13 cellular contexts compared by ENCODE assay signal in the genomic region with DNA sequence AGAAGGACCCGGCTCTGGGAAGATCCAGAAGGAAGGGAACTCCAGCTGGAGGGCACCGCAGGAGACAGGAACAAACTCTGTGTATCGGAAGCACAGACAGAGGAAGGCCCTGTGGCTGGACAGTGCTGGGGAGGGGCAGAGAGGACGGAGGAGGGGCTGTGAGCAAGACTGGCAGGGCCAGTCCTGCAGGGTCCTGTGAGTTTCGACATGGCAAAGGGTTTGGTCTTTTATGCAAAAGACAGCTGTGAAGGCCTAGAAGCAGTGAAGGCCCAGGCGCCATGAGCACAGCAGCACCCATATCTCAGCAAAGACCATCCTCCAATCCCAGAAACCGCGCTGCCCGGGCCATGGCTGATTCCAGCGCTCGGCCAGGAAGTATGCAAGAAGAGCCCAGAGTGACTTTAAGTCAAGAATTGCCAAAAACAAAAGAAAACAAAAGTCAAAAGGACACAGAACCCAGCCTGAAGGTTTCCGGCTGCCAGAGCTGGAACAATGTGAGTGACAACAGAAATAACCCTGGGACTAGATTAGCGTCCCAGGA.
A peak's percentile ranks its signal among the peaks of the same experiment; 100 is the strongest.
DNase-seq lines count a peak whose midpoint lies in the region; ATAC-seq, FAIRE-seq and TF ChIP-seq lines count a peak whose summit lies in the region.
"Had no signal": no experiment of that assay in that cellular context is flagged by ENCODE, and none has a peak within 500 bp of the region (broad histone marks: within the 10 kb centered on the region; RNA-seq: fewer than 3 reads in every experiment).

No MANE protein-coding gene starts in this region.

- no TSS peak for BruUV-seq in mammary epithelial cell (replicated peaks; lab: Mats Ljungman, UMichigan)

- TF ChIP-seq POLR2A in breast epithelium (IDR thresholded peaks at IDR 0.05), result no peak
- no peak for TF ChIP-seq POLR2A in uterus (IDR thresholded peaks at IDR 0.05)
- TF ChIP-seq POLR2A in GM12892 (IDR thresholded peaks at IDR 0.05; ENCODE audit: low read depth, low read length), result no peak

- no peak overlapping the region for H3K4me3 ChIP-seq in breast epithelium
- H3K4me3 ChIP-seq in mammary epithelial cell (replicated peaks in 1 of 3; ENCODE audit: insufficient read depth in 1 of 3, low read depth in 2 of 3, low read length in 3 of 3), result no peak overlapping the region
- H3K4me3 ChIP-seq in dorsolateral prefrontal cortex, result peak overlapping the region in 1 of 59 donors; percentile 7
- no peak overlapping the region for H3K4me3 ChIP-seq in lung
- no peak overlapping the region for H3K4me3 ChIP-seq in uterus
- H3K4me3 ChIP-seq: A549 had no signal

- ATAC-seq in lung (ENCODE audit: insufficient read depth, low FRiP score), result no peak
- ATAC-seq: activated CD8-positive, alpha-beta T cell treated with anti-CD3 and anti-CD28 coated beads, Interleukin-2, amount 10 ng/mL, durations not matched to agents 7 days and 5 days had no signal

- in situ Hi-C loops in mammary epithelial cell (cut with MboI; ENCODE audit: low sequenced_read_pairs in 2 of 2), result no loop called here

- no peak overlapping the region for H2AFZ ChIP-seq in mammary epithelial cell (ENCODE audit: low read depth, low read length)

- DNase-seq in breast epithelium (ENCODE audit: low spot score in 2 of 2) (no peak), mammary epithelial cell (no peak), dorsolateral prefrontal cortex (no peak), lung (ENCODE audit: low spot score) (no peak), uterus (no peak), GM12892 (ENCODE audit: insufficient read length) (no peak), SW 1271 (lab: John Stamatoyannopoulos, UW) (no peak), urothelium cell line (ENCODE audit: low spot score) (no peak)
- DNase-seq: activated CD8-positive, alpha-beta T cell treated with anti-CD3 and anti-CD28 coated beads, Interleukin-2, amount 10 ng/mL, durations not matched to agents 7 days and 5 days; NCI-H2081 treated with DMSO at 0.1 percent for 48 hours; SIG-M5; stimulated activated CD4-positive, alpha-beta T cell treated with anti-CD3 and anti-CD28 coated beads, Interleukin-1b, Interleukin-23, amount 100 ng/mL, for 48 hours had no signal

- no peaks in the 10 kb centered on the region for H4K20me1 ChIP-seq in mammary epithelial cell (ENCODE audit: insufficient read depth, low read length)

- dilution Hi-C loops in mammary epithelial cell (cut with HindIII; ENCODE audit: low sequenced_read_pairs), result loop anchor here (5.0 kb wide), 3 partner anchors 44 to 291 kb away; no protein-coding TSS in a partner anchor

- CTCF ChIA-PET in mammary epithelial cell (lab: Charles Lee; ENCODE audit: low non-redundant PET), result no interaction called here

- H3K36me3 ChIP-seq in breast epithelium, result no peaks in the 10 kb centered on the region
- H3K36me3 ChIP-seq in mammary epithelial cell (ENCODE audit: insufficient read depth, low read length), result peaks cover 16% of the 10 kb centered on the region
- peaks cover 0 to 46% of the 10 kb centered on the region in 2 donors for H3K36me3 ChIP-seq in lung (ENCODE audit: control insufficient read depth in 2 of 2, insufficient read depth in 2 of 2, low read length in 2 of 2)
- no peaks in the 10 kb centered on the region for H3K36me3 ChIP-seq in uterus

- peaks cover 4% of the 10 kb centered on the region for H3K79me2 ChIP-seq in mammary epithelial cell (ENCODE audit: insufficient read depth, low read length)

- no peaks in the 10 kb centered on the region for H3K27me3 ChIP-seq in breast epithelium
- no peaks in the 10 kb centered on the region for H3K27me3 ChIP-seq in mammary epithelial cell (ENCODE audit: insufficient read depth, low read length)
- H3K27me3 ChIP-seq in dorsolateral prefrontal cortex, result no peaks in the 10 kb centered on the region
- no peaks in the 10 kb centered on the region for H3K27me3 ChIP-seq in lung (ENCODE audit: control insufficient read depth, insufficient read depth)
- no peaks in the 10 kb centered on the region for H3K27me3 ChIP-seq in uterus

- H3K4me1 ChIP-seq in breast epithelium (no peaks in the 10 kb centered on the region), mammary epithelial cell (ENCODE audit: insufficient read depth, low read length) (peaks cover 6% of the 10 kb centered on the region), lung (ENCODE audit: control insufficient read depth in 2 of 2, insufficient read depth in 2 of 2, low read length in 2 of 2) (peaks cover 14% of the 10 kb centered on the region in 2 donors), uterus (peaks cover 0 to 5% of the 10 kb centered on the region in 2 donors)
- H3K4me1 ChIP-seq: A549 had no signal

- H3K4me2 ChIP-seq in mammary epithelial cell (ENCODE audit: insufficient read depth, low read depth, low read length), result no peak overlapping the region
- H3K4me2 ChIP-seq: A549 had no signal

- intact Hi-C loops in breast epithelium (cut with DNase I; ENCODE audit: low total_unique reads) (no loop called here), mammary epithelial cell (cut with micrococcal nuclease) (no loop called here), dorsolateral prefrontal cortex (cut with DNase I) (no loop called here), uterus (cut with DNase I; ENCODE audit: low total_unique reads) (no loop called here)

- WGBS in mammary epithelial cell (ENCODE audit: low coverage, missing lambda C conversion rate), result 96% methylated on average over 12 of the region's 13 CpGs
- 73 to 86% methylated on average over 13 of the region's 13 CpGs for WGBS in lung, 2 donors

- TF ChIP-seq CTCF in breast epithelium (IDR thresholded peaks at IDR 0.05) (no peak), mammary epithelial cell (conservative IDR thresholded peaks at IDR 0.05 in 1 of 2, IDR thresholded peaks at IDR 0.05 in 1 of 2; ENCODE audit: extremely low read depth in 1 of 2, insufficient read depth in 1 of 2, low read depth in 1 of 2, low read length in 2 of 2) (no peak), dorsolateral prefrontal cortex (IDR thresholded peaks at IDR 0.05 in 54 of 56, conservative IDR thresholded peaks at IDR 0.05 in 2 of 56; ENCODE audit: low read depth in 1 of 56, partially characterized antibody in 56 of 56) (no peak), lung (IDR thresholded peaks at IDR 0.05; ENCODE audit: control extremely low read depth, extremely low read depth) (no peak), uterus (IDR thresholded peaks at IDR 0.05) (no peak)

- peak overlapping the region; percentile 45 to 73 for H3K27ac ChIP-seq in breast epithelium
- H3K27ac ChIP-seq in mammary epithelial cell (ENCODE audit: insufficient read depth, low read depth, low read length), result no peak overlapping the region
- H3K27ac ChIP-seq in dorsolateral prefrontal cortex, result peak overlapping the region in 51 of 59 donors; percentile 15 to 90 (median 75)
- peak overlapping the region; percentile 4 to 35 for H3K27ac ChIP-seq in lung (ENCODE audit: low read depth in 1 of 2, low read length in 1 of 2)
- H3K27ac ChIP-seq in uterus, result peak overlapping the region; percentile 28 to 57
- H3K27ac ChIP-seq: A549 had no signal

- no peak overlapping the region for H3K9ac ChIP-seq in mammary epithelial cell (ENCODE audit: insufficient read depth, low read length)

- no peak for FAIRE-seq in GM12892 (lab: Jason Lieb, UNC)
- no peak for FAIRE-seq in urothelium cell line (lab: Jason Lieb, UNC)
- FAIRE-seq: A549 had no signal

- H3K9me3 ChIP-seq in breast epithelium (no peaks in the 10 kb centered on the region), mammary epithelial cell (replicated peaks; ENCODE audit: insufficient read depth, low read length) (no peaks in the 10 kb centered on the region), lung (ENCODE audit: control insufficient read depth in 2 of 2, insufficient read depth in 1 of 2, low read length in 1 of 2) (no peaks in the 10 kb centered on the region), uterus (no peaks in the 10 kb centered on the region)
- H3K9me3 ChIP-seq: A549 had no signal
